9 cellular contexts compared by ENCODE assay signal in genomic region chr5:73437126-73438047, GRCh38. TPM values are rescaled to one million over a fixed set of nuclear protein-coding genes. Genes with fewer than 3 reads are reported as not detected.
DNase-seq lines count a peak whose midpoint lies in the region; ATAC-seq, FAIRE-seq and TF ChIP-seq lines count a peak whose summit lies in the region.
"Had no signal": no experiment of that assay in that cellular context is flagged by ENCODE, and none has a peak within 500 bp of the region (broad histone marks: within the 10 kb centered on the region; RNA-seq: fewer than 3 reads in every experiment).

No MANE protein-coding gene starts in this region.

- H3K4me1 Mint-ChIP-seq in activated naive CD8-positive, alpha-beta T cell treated with anti-CD3 and anti-CD28 coated beads for 36 hours, result peaks cover 7% of the 10 kb centered on the region
- H3K4me1 Mint-ChIP-seq in stimulated activated effector memory CD8-positive, alpha-beta T cell treated with anti-CD3 and anti-CD28 coated beads, Interleukin-12 subunit alpha, Interleukin-12 subunit beta, amount 100 ng/mL, for 72 hours, result no peaks in the 10 kb centered on the region

- DNase-seq in AG10803 (ENCODE audit: low read depth) (peak; percentile 80), HTR-8/SVneo (ENCODE audit: insufficient read length, low spot score) (peak; percentile 67), SKM-1 (lab: John Stamatoyannopoulos, UW; ENCODE audit: unreplicated experiment) (no peak)
- DNase-seq in activated naive CD8-positive, alpha-beta T cell treated with anti-CD3 and anti-CD28 coated beads for 36 hours, result no peak
- DNase-seq in stimulated activated effector memory CD8-positive, alpha-beta T cell treated with anti-CD3 and anti-CD28 coated beads, Interleukin-12 subunit alpha, Interleukin-12 subunit beta, amount 100 ng/mL, for 72 hours (ENCODE audit: low spot score in 2 of 2), result no peak

- peak; percentile 50 for TF ChIP-seq CTCF in AG10803 (conservative IDR thresholded peaks at IDR 0.05; ENCODE audit: low read length)

- peaks cover 92% of the 10 kb centered on the region for H3K27me3 Mint-ChIP-seq in activated naive CD8-positive, alpha-beta T cell treated with anti-CD3 and anti-CD28 coated beads for 36 hours

- H3K27me3 ChIP-seq in iPS-15b (ENCODE audit: control insufficient read depth, insufficient read depth, low read length), result peaks cover 97% of the 10 kb centered on the region

- no peak overlapping the region for H3K9ac ChIP-seq in iPS-15b (ENCODE audit: low read depth, low read length)

- no peaks in the 10 kb centered on the region for H3K36me3 ChIP-seq in iPS-15b (ENCODE audit: control insufficient read depth, insufficient read depth, low read length)

- H3K4me3 Mint-ChIP-seq in activated naive CD8-positive, alpha-beta T cell treated with anti-CD3 and anti-CD28 coated beads for 36 hours, result peak overlapping the region; percentile 52
- H3K4me3 Mint-ChIP-seq in stimulated activated effector memory CD8-positive, alpha-beta T cell treated with anti-CD3 and anti-CD28 coated beads, Interleukin-12 subunit alpha, Interleukin-12 subunit beta, amount 100 ng/mL, for 72 hours, result peak overlapping the region; percentile 70

- peak; percentile 72 for FAIRE-seq in HTR-8/SVneo (lab: Jason Lieb, UNC)

- H3K4me3 ChIP-seq in AG10803 (ENCODE audit: low read length) (peak overlapping the region; percentile 61), iPS-15b (ENCODE audit: low read depth, low read length) (peak overlapping the region; percentile 49)
- H3K4me3 ChIP-seq: lung had no signal

- no peaks in the 10 kb centered on the region for H3K36me3 Mint-ChIP-seq in activated naive CD8-positive, alpha-beta T cell treated with anti-CD3 and anti-CD28 coated beads for 36 hours
- no peaks in the 10 kb centered on the region for H3K36me3 Mint-ChIP-seq in stimulated activated effector memory CD8-positive, alpha-beta T cell treated with anti-CD3 and anti-CD28 coated beads, Interleukin-12 subunit alpha, Interleukin-12 subunit beta, amount 100 ng/mL, for 72 hours

- no peak overlapping the region for H3K27ac Mint-ChIP-seq in activated naive CD8-positive, alpha-beta T cell treated with anti-CD3 and anti-CD28 coated beads for 36 hours
- no peak overlapping the region for H3K27ac Mint-ChIP-seq in stimulated activated effector memory CD8-positive, alpha-beta T cell treated with anti-CD3 and anti-CD28 coated beads, Interleukin-12 subunit alpha, Interleukin-12 subunit beta, amount 100 ng/mL, for 72 hours

- peak; percentile 13 for ATAC-seq in stimulated activated effector memory CD8-positive, alpha-beta T cell treated with anti-CD3 and anti-CD28 coated beads, Interleukin-12 subunit alpha, Interleukin-12 subunit beta, amount 100 ng/mL, for 72 hours
- ATAC-seq in GM21576 (IDR thresholded peaks at IDR 0.05; ENCODE audit: unreplicated experiment) (no peak), GM18868 (IDR thresholded peaks at IDR 0.05; ENCODE audit: unreplicated experiment) (no peak)

- no peaks in the 10 kb centered on the region for H3K9me3 ChIP-seq in iPS-15b (ENCODE audit: control insufficient read depth, insufficient read depth, low read length)

- H3K4me1 ChIP-seq in iPS-15b (ENCODE audit: control insufficient read depth, insufficient read depth, low read length), result peaks cover 6% of the 10 kb centered on the region

- no peaks in the 10 kb centered on the region for H3K9me3 Mint-ChIP-seq in activated naive CD8-positive, alpha-beta T cell treated with anti-CD3 and anti-CD28 coated beads for 36 hours
- no peaks in the 10 kb centered on the region for H3K9me3 Mint-ChIP-seq in stimulated activated effector memory CD8-positive, alpha-beta T cell treated with anti-CD3 and anti-CD28 coated beads, Interleukin-12 subunit alpha, Interleukin-12 subunit beta, amount 100 ng/mL, for 72 hours

RNA-seq across cellular contexts. Expression of gene FOXD1, which starts 11.2 kb away (rescaled TPM):
- total RNA-seq in activated naive CD8-positive, alpha-beta T cell treated with anti-CD3 and anti-CD28 coated beads for 36 hours, result under 1 TPM; 0.45 to 0.58 TPM

Comparison
In these comparisons a context has a peak if more than half of its experiments do, and no peak if none do; other contexts are left out.
1. DNase-seq: peak in AG10803 (single experiment) and HTR-8/SVneo (single experiment); none in activated naive CD8-positive, alpha-beta T cell treated with anti-CD3 and anti-CD28 coated beads for 36 hours (single experiment), stimulated activated effector memory CD8-positive, alpha-beta T cell treated with anti-CD3 and anti-CD28 coated beads, Interleukin-12 subunit alpha, Interleukin-12 subunit beta, amount 100 ng/mL, for 72 hours (0 of 2) and SKM-1 (single experiment).